ENCODE assay signal across 8 cellular contexts in genomic region chr10:11631890-11632587, GRCh38. TPM values are rescaled to one million over a fixed set of nuclear protein-coding genes. Genes with fewer than 3 reads are reported as not detected.
A peak's percentile ranks its signal among the peaks of the same experiment; 100 is the strongest.
DNase-seq lines count a peak whose midpoint lies in the region; ATAC-seq, FAIRE-seq and TF ChIP-seq lines count a peak whose summit lies in the region.

No MANE protein-coding gene starts in this region.

- peaks cover 3% of the 10 kb centered on the region; the same call in 1 of the 2 replicates for H3K27me3 ChIP-seq in MG63
- no peaks in the 10 kb centered on the region for H3K27me3 ChIP-seq in right lobe of liver
- no peaks in the 10 kb centered on the region for H3K27me3 ChIP-seq in mesendoderm (ENCODE audit: insufficient read depth, low read length, poor library complexity)

- WGBS in right lobe of liver (ENCODE audit: insufficient coverage, low coverage, low lambda C conversion rate, missing lambda C conversion rate), result 38% methylated on average over 8 of the region's 8 CpGs
- no CpG with 5 or more reads among the region's 8 CpGs for WGBS in mesendoderm (ENCODE audit: extremely low coverage, insufficient coverage, low lambda C conversion rate)

- no peak overlapping the region for H3K4ac ChIP-seq in mesendoderm (ENCODE audit: low read depth, low read length)

- TF ChIP-seq CTCF in right lobe of liver (IDR thresholded peaks at IDR 0.05), result no peak

- no peak overlapping the region for H4K8ac ChIP-seq in mesendoderm (ENCODE audit: low read depth, low read length)

- no peak overlapping the region for H3K18ac ChIP-seq in mesendoderm (ENCODE audit: low read length)

- H3K79me2 ChIP-seq in mesendoderm (ENCODE audit: control insufficient read depth, insufficient read depth, low read length), result no peaks in the 10 kb centered on the region

- H3K27ac ChIP-seq in right lobe of liver (peak overlapping the region; percentile 30 to 38 (median 34)), mesendoderm (ENCODE audit: low read depth, low read length) (no peak overlapping the region)

- peak overlapping the region; percentile 28 for H3K4me3 ChIP-seq in MG63
- H3K4me3 ChIP-seq in right lobe of liver, result peak overlapping the region in 2 of 3 donors; percentile 17 to 22
- no peak overlapping the region for H3K4me3 ChIP-seq in mesendoderm (ENCODE audit: low read length)

- FAIRE-seq in H54 (lab: Jason Lieb, UNC), result peak; percentile 15

- intact Hi-C loops in right lobe of liver (cut with DNase I), result no loop called here

- H4K5ac ChIP-seq in mesendoderm (ENCODE audit: low read length), result no peak overlapping the region

- no peak overlapping the region for H3K4me2 ChIP-seq in mesendoderm (ENCODE audit: low read length)

- H3K9me3 ChIP-seq in MG63 (no peaks in the 10 kb centered on the region), right lobe of liver (no peaks in the 10 kb centered on the region)

- DNase-seq in H54 (ENCODE audit: insufficient read length, low spot score) (no peak), MG63 (no peak), right lobe of liver (no peak), dermis blood vessel endothelial cell (no peak), NCI-H1694 (lab: John Stamatoyannopoulos, UW) (no peak), mesendoderm (no peak)
- DNase-seq in activated T-cell treated with anti-CD3 and anti-CD28 coated beads, Interleukin-2, amount 50 U/mL, for 1 hour, result no peak

- H3K36me3 ChIP-seq in MG63, result no peaks in the 10 kb centered on the region
- H3K36me3 ChIP-seq in right lobe of liver, result no peaks in the 10 kb centered on the region
- H3K36me3 ChIP-seq in mesendoderm (ENCODE audit: control insufficient read depth, insufficient read depth, low read length), result no peaks in the 10 kb centered on the region

- H3K4me1 ChIP-seq in right lobe of liver (no peaks in the 10 kb centered on the region), mesendoderm (ENCODE audit: control insufficient read depth, low read depth, low read length) (no peaks in the 10 kb centered on the region)

- no peaks in the 10 kb centered on the region for H3K79me1 ChIP-seq in mesendoderm (ENCODE audit: low read length)

- H2BK15ac ChIP-seq in mesendoderm (replicated peaks; ENCODE audit: low read depth), result no peak overlapping the region

- TF ChIP-seq POLR2A in H54 (IDR thresholded peaks at IDR 0.05; ENCODE audit: low read depth, low read length) (no peak), right lobe of liver (IDR thresholded peaks at IDR 0.05) (no peak)

- no peak overlapping the region for H3K23ac ChIP-seq in mesendoderm (ENCODE audit: low read length)

- ATAC-seq in GM18868 (IDR thresholded peaks at IDR 0.05; ENCODE audit: unreplicated experiment) (peak; percentile 99), right lobe of liver (peak; percentile 67 to 94 (median 83))

- no peak overlapping the region for H3K56ac ChIP-seq in mesendoderm (ENCODE audit: low read length)

- no peak overlapping the region for H2BK120ac ChIP-seq in mesendoderm (ENCODE audit: low read depth, low read length)

- no peak overlapping the region for H3K9ac ChIP-seq in mesendoderm (ENCODE audit: low read length)

- H2AK5ac ChIP-seq in mesendoderm (ENCODE audit: low read length), result no peak overlapping the region

- H2BK5ac ChIP-seq in mesendoderm (ENCODE audit: low read length), result no peak overlapping the region

RNA-seq across cellular contexts. Expression of gene USP6NL, which starts 20.6 kb away (rescaled TPM):
- total RNA-seq in MG63 (2014; rRNA removed; shearing (Covaris generic); ENCODE audit: low replicate concordance), result 4.0 and 7.0 TPM in 2 replicates
- total RNA-seq in right lobe of liver (10 to 100 TPM in 5 of 6 experiments, 1 to 10 TPM in 1; 8.4 to 15.3 (median 11.5) TPM), dermis blood vessel endothelial cell (17.9 and 27.1 TPM in 2 replicates)
- 19.8 TPM for polyA plus RNA-seq in mesendoderm (2013, experiment 1 of 2)
- 19.1 TPM for polyA plus RNA-seq in mesendoderm (2013, experiment 2 of 2)
